27 cellular contexts compared by ENCODE assay signal in genomic region chr18:68233043-68233442, GRCh38.
DNase-seq lines count a peak whose midpoint lies in the region; ATAC-seq, FAIRE-seq and TF ChIP-seq lines count a peak whose summit lies in the region.
"Had no signal": no experiment of that assay in that cellular context is flagged by ENCODE, and none has a peak within 500 bp of the region (broad histone marks: within the 10 kb centered on the region; RNA-seq: fewer than 3 reads in every experiment).

No MANE protein-coding gene starts in this region.

- no peak overlapping the region for H3K14ac ChIP-seq in IMR-90 (replicated peaks; ENCODE audit: low read depth, low read length)

- no peak overlapping the region for H2BK120ac ChIP-seq in IMR-90 (ENCODE audit: low read depth, low read length)

- no peak overlapping the region for H4K5ac ChIP-seq in IMR-90 (ENCODE audit: low read depth, low read length)

- H3K79me1 ChIP-seq in IMR-90 (ENCODE audit: low read depth in 1 of 2, low read length in 2 of 2): no peaks in the 10 kb centered on the region

- H3K18ac ChIP-seq in IMR-90 (ENCODE audit: low read depth, low read length): no peak overlapping the region

- H3K4me1 ChIP-seq in BE2C (no peaks in the 10 kb centered on the region), IMR-90 (ENCODE audit: control insufficient read depth, insufficient read depth, low read length) (no peaks in the 10 kb centered on the region)
- H3K4me1 ChIP-seq: gastrocnemius medialis, left lung, pancreas, testis, vagina had no signal

- dilution Hi-C loops in IMR-90 (cut with HindIII; ENCODE audit: low sequenced_read_pairs, unreplicated experiment): no loop called here

- no peaks in the 10 kb centered on the region for H3K9me3 ChIP-seq in BE2C
- no peaks in the 10 kb centered on the region for H3K9me3 ChIP-seq in IMR-90 (ENCODE audit: control insufficient read depth, insufficient read depth, low read length)
- H3K9me3 ChIP-seq: BLaER1 treated with 17β-estradiol and CSF1 and Interleukin-3, amounts not matched to agents 10 nM and 100 nM; gastrocnemius medialis; pancreas; testis; vagina had no signal

- H3K9ac ChIP-seq in IMR-90 (ENCODE audit: low read depth, low read length): no peak overlapping the region
- H3K9ac ChIP-seq: BLaER1 treated with 17β-estradiol and CSF1 and Interleukin-3, amounts not matched to agents 10 nM and 100 nM had no signal

- no peak overlapping the region for H2BK20ac ChIP-seq in IMR-90 (ENCODE audit: low read depth, low read length)

- H3K27me3 ChIP-seq in BE2C (no peaks in the 10 kb centered on the region), IMR-90 (ENCODE audit: control insufficient read depth, insufficient read depth, low read length) (no peaks in the 10 kb centered on the region)
- H3K27me3 ChIP-seq: BLaER1 treated with 17β-estradiol and CSF1 and Interleukin-3, amounts not matched to agents 10 nM and 100 nM; gastrocnemius medialis; left lung; pancreas; testis; vagina had no signal

- no peak overlapping the region for H2AK9ac ChIP-seq in IMR-90 (replicated peaks; ENCODE audit: low read depth, low read length, poor library complexity)

- intact Hi-C loops in IMR-90 (cut with micrococcal nuclease): no loop called here

- TF ChIP-seq RAD21 in IMR-90 (IDR thresholded peaks at IDR 0.05; ENCODE audit: low read length): no peak

- no peak for TF ChIP-seq POLR2A in IMR-90 (IDR thresholded peaks at IDR 0.05; ENCODE audit: low read depth, low read length)

- H2AK5ac ChIP-seq in IMR-90 (ENCODE audit: low read depth, low read length): no peak overlapping the region

- H3K27ac ChIP-seq in IMR-90 (ENCODE audit: insufficient read depth, low read length): no peak overlapping the region
- H3K27ac ChIP-seq: BLaER1 treated with 17β-estradiol and CSF1 and Interleukin-3, amounts not matched to agents 10 nM and 100 nM; gastrocnemius medialis; left lung; pancreas; testis; vagina had no signal

- no peak overlapping the region for H3K4ac ChIP-seq in IMR-90 (ENCODE audit: low read depth, low read length)

- H3K9me1 ChIP-seq in IMR-90 (ENCODE audit: insufficient read depth, low read length): no peaks in the 10 kb centered on the region

- no peak for FAIRE-seq in urothelium cell line (lab: Jason Lieb, UNC)
- FAIRE-seq: astrocyte, endometrium, H1, K562, pancreas had no signal

- CTCF ChIA-PET in IMR-90 (lab: Yijun Ruan, JAX): no interaction called here

- H2AFZ ChIP-seq in IMR-90 (replicated peaks; ENCODE audit: low read length, poor library complexity): peak overlapping the region; percentile 26

- no peak overlapping the region for H2BK15ac ChIP-seq in IMR-90 (ENCODE audit: low read depth, low read length)

- no peak overlapping the region for H3K56ac ChIP-seq in IMR-90 (ENCODE audit: extremely low read depth, insufficient read depth, low read length)

- ATAC-seq in IMR-90 (ENCODE audit: low read depth) (no peak), GM19463 (IDR thresholded peaks at IDR 0.05; ENCODE audit: unreplicated experiment) (no peak), HG02973 (IDR thresholded peaks at IDR 0.05; ENCODE audit: unreplicated experiment) (no peak)
- ATAC-seq: activated CD8-positive, alpha-beta T cell treated with anti-CD3 and anti-CD28 coated beads for 36 hours; gastrocnemius medialis; K562; left lung; pancreas; stimulated activated naive B cell treated with anti-CD40 and anti-IgM and Interleukin-4, amounts not matched to agents 10 μg/mL and 1 μg/mL and 100 μg/mL, for 72 hours had no signal

- DNase-seq in BE2C (peak; percentile 11), IMR-90 (no peak), NCI-H2107 (lab: John Stamatoyannopoulos, UW) (peak; percentile 44), NCI-H82 treated with DMSO at 0.1 percent for 48 hours (lab: John Stamatoyannopoulos, UW; ENCODE audit: unreplicated experiment) (peak; percentile 21), urothelium cell line (ENCODE audit: low spot score) (no peak), NAMALWA (ENCODE audit: low spot score) (no peak)
- DNase-seq: ACHN; activated CD4-positive, alpha-beta T cell treated with anti-CD3 and anti-CD28 coated beads for 1 hour; activated CD8-positive, alpha-beta T cell treated with anti-CD3 and anti-CD28 coated beads for 36 hours; caudate nucleus; gastrocnemius medialis; hippocampal formation; left lung; pancreas; RPMI8226; stimulated activated CD4-positive, alpha-beta T cell treated with anti-CD3 and anti-CD28 coated beads, Interleukin-2, amount 100 ng/mL, for 48 hours; stimulated activated naive B cell treated with anti-CD40 and anti-IgM and Interleukin-4, amounts not matched to agents 10 μg/mL and 1 μg/mL and 100 μg/mL, for 72 hours; T-helper 1 cell; testis had no signal

- H2BK5ac ChIP-seq in IMR-90 (ENCODE audit: low read depth, low read length, poor library complexity, severe bottlenecking): no peak overlapping the region

- TF ChIP-seq CTCF in BE2C (IDR thresholded peaks at IDR 0.05; ENCODE audit: low read depth, low read length) (no peak), IMR-90 (conservative IDR thresholded peaks at IDR 0.05; ENCODE audit: low read depth, low read length) (no peak)

- no peak overlapping the region for H3K23ac ChIP-seq in IMR-90 (ENCODE audit: low read depth, low read length)

- H3K36me3 ChIP-seq in BE2C: no peaks in the 10 kb centered on the region
- no peaks in the 10 kb centered on the region for H3K36me3 ChIP-seq in IMR-90 (ENCODE audit: control insufficient read depth, insufficient read depth, low read length)
- H3K36me3 ChIP-seq: BLaER1 treated with 17β-estradiol and CSF1 and Interleukin-3, amounts not matched to agents 10 nM and 100 nM; gastrocnemius medialis; left lung; pancreas; vagina had no signal

- in situ Hi-C loops in IMR-90 (cut with MboI; ENCODE audit: low sequenced_read_pairs): no loop called here

- BruUV-seq in IMR-90 (replicated peaks; lab: Mats Ljungman, UMichigan): no TSS peak

- H4K91ac ChIP-seq in IMR-90 (ENCODE audit: insufficient read depth, low read depth, low read length): no peak overlapping the region

- POLR2A ChIA-PET in IMR-90 (lab: Charles Lee; ENCODE audit: unreplicated experiment): no interaction called here

- WGBS in IMR-90 (ENCODE audit: extremely low coverage in 2 of 2, insufficient read length in 1 of 2), 2 experiments: no CpG with 5 or more reads among the region's 2 CpGs

- no peaks in the 10 kb centered on the region for H4K20me1 ChIP-seq in IMR-90 (ENCODE audit: insufficient read depth, low read length)
- H4K20me1 ChIP-seq: BLaER1 treated with 17β-estradiol and CSF1 and Interleukin-3, amounts not matched to agents 10 nM and 100 nM had no signal

- no peak overlapping the region for H3K4me2 ChIP-seq in IMR-90 (ENCODE audit: low read depth, low read length)

- no peak overlapping the region for H4K8ac ChIP-seq in IMR-90 (ENCODE audit: low read depth in 2 of 2, low read length in 2 of 2)

- H3K4me3 ChIP-seq in BE2C (ENCODE audit: low read depth, low read length): no peak overlapping the region
- H3K4me3 ChIP-seq in IMR-90 (ENCODE audit: insufficient read depth, low read depth, low read length): no peak overlapping the region
- H3K4me3 ChIP-seq: BLaER1 treated with 17β-estradiol and CSF1 and Interleukin-3, amounts not matched to agents 10 nM and 100 nM; gastrocnemius medialis; K562; left lung; pancreas; testis; vagina had no signal

TF ChIP-seq in IMR-90, 13 proteins besides CTCF, POLR2A, EP300 and RAD21:
- TF ChIP-seq SMC3 (IDR thresholded peaks at IDR 0.05; ENCODE audit: low read depth, low read length): no peak
- TF ChIP-seq BHLHE40 (IDR thresholded peaks at IDR 0.05; ENCODE audit: low read depth, low read length): no peak
- TF ChIP-seq MAFK (IDR thresholded peaks at IDR 0.05; ENCODE audit: low read depth, low read length): no peak
- TF ChIP-seq CEBPB (IDR thresholded peaks at IDR 0.05; ENCODE audit: low read depth, low read length): no peak
- TF ChIP-seq NFE2L2 (IDR thresholded peaks at IDR 0.05; ENCODE audit: low read depth, low read length): no peak
- no peak for TF ChIP-seq ELK1 (IDR thresholded peaks at IDR 0.05; ENCODE audit: borderline replicate concordance, low read depth, low read length)
- TF ChIP-seq MXI1 (IDR thresholded peaks at IDR 0.05; ENCODE audit: borderline replicate concordance, low read depth, low read length): no peak
- no peak for TF ChIP-seq MAZ (IDR thresholded peaks at IDR 0.05; ENCODE audit: borderline replicate concordance, low read depth, low read length)

Comparison
In these comparisons a context has a peak if more than half of its experiments do, and no peak if none do; other contexts are left out.
1. DNase-seq: peak in BE2C (single experiment), NCI-H2107 (single experiment) and NCI-H82 treated with DMSO at 0.1 percent for 48 hours (single experiment); none in IMR-90 (single experiment), urothelium cell line (single experiment) and NAMALWA (single experiment).